ENCODE assay signal across 9 cellular contexts in the genomic region with DNA sequence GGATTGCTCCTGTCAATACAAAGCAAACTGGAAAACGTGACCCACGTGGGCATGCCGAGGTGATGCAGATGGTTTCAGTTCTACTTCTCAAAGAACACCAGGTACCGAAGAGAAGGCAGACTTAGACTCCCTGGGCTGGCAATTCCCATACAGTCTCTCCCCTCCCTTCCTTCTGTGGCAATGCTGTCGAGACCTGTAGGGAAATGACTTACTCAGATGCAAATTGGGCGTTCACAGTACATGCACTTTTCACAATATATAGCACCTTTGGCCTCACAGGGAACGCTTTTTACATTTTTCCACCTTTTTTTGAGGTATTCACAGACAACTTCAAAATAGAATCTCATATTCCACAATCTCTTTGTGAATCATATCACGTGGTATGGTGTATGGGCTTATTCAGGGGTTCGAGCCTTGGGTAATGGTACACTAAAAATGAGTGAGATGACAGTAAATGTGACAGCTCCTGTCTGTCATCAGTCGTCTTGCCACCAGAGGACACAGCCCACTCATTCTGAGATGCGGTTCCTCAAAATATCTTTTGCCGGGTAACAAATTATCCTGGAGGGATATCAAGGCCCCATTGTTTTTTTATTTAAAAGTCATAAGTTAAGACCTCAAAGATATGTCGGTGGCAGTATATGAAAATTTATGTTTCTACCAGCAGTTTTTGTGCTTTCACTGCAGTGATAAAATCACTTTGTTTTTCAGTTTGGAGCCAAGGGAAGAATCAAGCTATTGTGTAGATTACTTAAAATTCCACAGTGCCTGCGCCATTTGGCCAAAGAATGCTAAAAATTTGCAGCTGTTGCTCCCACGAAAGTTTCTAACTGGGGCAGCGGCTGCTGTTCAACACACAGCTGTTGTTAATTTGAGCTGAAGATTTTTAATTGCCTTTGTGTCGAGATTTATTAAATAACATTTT.
DNase-seq lines count a peak whose midpoint lies in the region; ATAC-seq and TF ChIP-seq lines count a peak whose summit lies in the region.
"Had no signal": no experiment of that assay in that cellular context is flagged by ENCODE, and none has a peak within 500 bp of the region (broad histone marks: within the 10 kb centered on the region; RNA-seq: fewer than 3 reads in every experiment).

No MANE protein-coding gene starts in this region.

- no peaks in the 10 kb centered on the region for H3K27me3 Mint-ChIP-seq in chondrocyte (ENCODE audit: low read depth)
- no peaks in the 10 kb centered on the region for H3K27me3 Mint-ChIP-seq in activated CD4-positive, alpha-beta T cell treated with anti-CD3 and anti-CD28 coated beads, Interleukin-2, amount 10 ng/mL, durations not matched to agents 7 days and 5 days

- no peaks in the 10 kb centered on the region for H3K9me3 Mint-ChIP-seq in chondrocyte (ENCODE audit: low read depth)
- H3K9me3 Mint-ChIP-seq in activated CD4-positive, alpha-beta T cell treated with anti-CD3 and anti-CD28 coated beads, Interleukin-2, amount 10 ng/mL, durations not matched to agents 7 days and 5 days = peaks cover 6% of the 10 kb centered on the region

- POLR2A ChIA-PET in activated CD4-positive, alpha-beta T cell treated with anti-CD3 and anti-CD28 coated beads, Interleukin-2, amount 10 ng/mL, durations not matched to agents 7 days and 5 days (lab: Charles Lee) = no interaction called here

- no peaks in the 10 kb centered on the region for H3K36me3 Mint-ChIP-seq in chondrocyte (ENCODE audit: low read depth)
- no peaks in the 10 kb centered on the region for H3K36me3 Mint-ChIP-seq in activated CD4-positive, alpha-beta T cell treated with anti-CD3 and anti-CD28 coated beads, Interleukin-2, amount 10 ng/mL, durations not matched to agents 7 days and 5 days (ENCODE audit: low read depth)

- CTCF ChIA-PET in activated CD4-positive, alpha-beta T cell treated with anti-CD3 and anti-CD28 coated beads, Interleukin-2, amount 10 ng/mL, durations not matched to agents 7 days and 5 days (lab: Charles Lee) = interaction anchor here (0.6 to 1.8 kb wide), 2 partner anchors 8 to 237 kb away, joined by 3 to 4 read pairs; no protein-coding TSS in a partner anchor

- peak overlapping the region; percentile 83 for H3K27ac Mint-ChIP-seq in chondrocyte (ENCODE audit: unreplicated experiment)
- no peak overlapping the region for H3K27ac Mint-ChIP-seq in activated CD4-positive, alpha-beta T cell treated with anti-CD3 and anti-CD28 coated beads, Interleukin-2, amount 10 ng/mL, durations not matched to agents 7 days and 5 days

- ATAC-seq in GM19035 (IDR thresholded peaks at IDR 0.05; ENCODE audit: unreplicated experiment) (no peak), GM18909 (IDR thresholded peaks at IDR 0.05; ENCODE audit: poor library complexity, unreplicated experiment) (no peak)

- peak overlapping the region; percentile 92 for H3K27ac ChIP-seq in substantia nigra (ENCODE audit: low read depth, low read length, poor library complexity, severe bottlenecking)

- TF ChIP-seq CTCF in chondrocyte (IDR thresholded peaks at IDR 0.05) = no peak

- no peak overlapping the region for H3K4me3 Mint-ChIP-seq in chondrocyte (ENCODE audit: unreplicated experiment)
- H3K4me3 Mint-ChIP-seq in activated CD4-positive, alpha-beta T cell treated with anti-CD3 and anti-CD28 coated beads, Interleukin-2, amount 10 ng/mL, durations not matched to agents 7 days and 5 days = no peak overlapping the region

- H3K4me1 Mint-ChIP-seq in chondrocyte (ENCODE audit: low read depth) = peaks cover 21% of the 10 kb centered on the region
- H3K4me1 Mint-ChIP-seq in activated CD4-positive, alpha-beta T cell treated with anti-CD3 and anti-CD28 coated beads, Interleukin-2, amount 10 ng/mL, durations not matched to agents 7 days and 5 days = peaks cover 7% of the 10 kb centered on the region

- DNase-seq in HS-5 (ENCODE audit: low read depth) = peak; percentile 84
- no peak for DNase-seq in chondrocyte (ENCODE audit: low spot score)
- DNase-seq in iris pigment epithelial cell (ENCODE audit: low read depth) = peak; percentile 84
- DNase-seq in substantia nigra (lab: John Stamatoyannopoulos, UW) = peak in 29 of 49 donors; percentile 10 to 61 (median 26)
- no peak for DNase-seq in NCI-H1092 treated with DMSO at 0.1 percent for 48 hours (lab: John Stamatoyannopoulos, UW)
- DNase-seq in activated CD4-positive, alpha-beta T cell treated with anti-CD3 and anti-CD28 coated beads, Interleukin-2, amount 10 ng/mL, durations not matched to agents 7 days and 5 days = no peak
- DNase-seq: NCI-H510A treated with DMSO at 0.1 percent for 48 hours had no signal

Comparison
In these comparisons a context has a peak if more than half of its experiments do, and no peak if none do; other contexts are left out.
1. DNase-seq: peak in HS-5 (single experiment), iris pigment epithelial cell (single experiment) and substantia nigra (29 of 49); none in chondrocyte (single experiment), NCI-H1092 treated with DMSO at 0.1 percent for 48 hours (single experiment) and activated CD4-positive, alpha-beta T cell treated with anti-CD3 and anti-CD28 coated beads, Interleukin-2, amount 10 ng/mL, durations not matched to agents 7 days and 5 days (single experiment).